1 cellular context compared by ENCODE assay signal in the genomic region with DNA sequence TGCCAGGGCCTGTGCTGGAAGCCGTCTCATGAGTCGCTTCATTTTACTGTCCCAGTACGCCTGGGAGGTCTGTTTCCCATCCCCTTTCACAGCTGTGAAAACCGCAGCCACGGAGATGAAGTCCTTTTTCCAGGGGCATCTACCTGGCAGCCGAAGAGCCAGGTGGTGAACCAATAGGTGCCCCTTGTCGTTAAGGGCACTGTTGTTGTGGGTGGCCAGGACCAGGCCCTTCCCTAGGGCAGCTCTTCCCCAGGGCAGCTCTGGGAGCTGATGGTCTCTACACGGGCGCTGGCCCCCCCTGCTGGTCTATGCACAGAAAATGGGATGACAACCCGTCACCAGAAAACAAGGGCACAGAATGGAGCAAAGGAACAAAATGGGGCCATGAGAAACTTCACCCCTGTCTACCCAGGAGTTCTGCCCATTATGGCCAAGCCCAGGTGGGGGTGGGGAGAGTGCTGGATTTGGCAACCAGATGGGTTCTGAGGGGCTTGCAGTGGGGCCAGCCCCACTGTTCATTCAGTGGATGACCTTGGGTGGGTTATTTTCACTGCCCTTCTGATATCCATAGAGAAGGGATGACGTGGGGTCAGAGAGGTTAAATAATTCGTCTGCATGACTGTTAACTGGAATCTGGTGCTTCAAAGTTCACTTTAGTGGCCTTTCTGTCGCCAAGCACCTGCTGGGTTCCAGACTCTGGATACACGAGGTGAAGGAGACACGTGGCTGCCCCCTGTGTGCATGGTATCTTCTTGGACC.
TF ChIP-seq lines count a peak whose summit lies in the region.

No MANE protein-coding gene starts in this region.

TF ChIP-seq in HepG2, 621 proteins besides CTCF, POLR2A, EP300 and RAD21 (continued from another document and continues in another):
- TF ChIP-seq, protein P1, sequence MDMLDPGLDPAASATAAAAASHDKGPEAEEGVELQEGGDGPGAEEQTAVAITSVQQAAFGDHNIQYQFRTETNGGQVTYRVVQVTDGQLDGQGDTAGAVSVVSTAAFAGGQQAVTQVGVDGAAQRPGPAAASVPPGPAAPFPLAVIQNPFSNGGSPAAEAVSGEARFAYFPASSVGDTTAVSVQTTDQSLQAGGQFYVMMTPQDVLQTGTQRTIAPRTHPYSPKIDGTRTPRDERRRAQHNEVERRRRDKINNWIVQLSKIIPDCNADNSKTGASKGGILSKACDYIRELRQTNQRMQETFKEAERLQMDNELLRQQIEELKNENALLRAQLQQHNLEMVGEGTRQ (IDR thresholded peaks at IDR 0.05; ENCODE audit: low read depth, low read length), result no peak
- TF ChIP-seq, protein P1 (CRISPR knock-in tag; IDR thresholded peaks at IDR 0.05; ENCODE audit: borderline replicate concordance), result no peak
- TF ChIP-seq, protein P2, sequence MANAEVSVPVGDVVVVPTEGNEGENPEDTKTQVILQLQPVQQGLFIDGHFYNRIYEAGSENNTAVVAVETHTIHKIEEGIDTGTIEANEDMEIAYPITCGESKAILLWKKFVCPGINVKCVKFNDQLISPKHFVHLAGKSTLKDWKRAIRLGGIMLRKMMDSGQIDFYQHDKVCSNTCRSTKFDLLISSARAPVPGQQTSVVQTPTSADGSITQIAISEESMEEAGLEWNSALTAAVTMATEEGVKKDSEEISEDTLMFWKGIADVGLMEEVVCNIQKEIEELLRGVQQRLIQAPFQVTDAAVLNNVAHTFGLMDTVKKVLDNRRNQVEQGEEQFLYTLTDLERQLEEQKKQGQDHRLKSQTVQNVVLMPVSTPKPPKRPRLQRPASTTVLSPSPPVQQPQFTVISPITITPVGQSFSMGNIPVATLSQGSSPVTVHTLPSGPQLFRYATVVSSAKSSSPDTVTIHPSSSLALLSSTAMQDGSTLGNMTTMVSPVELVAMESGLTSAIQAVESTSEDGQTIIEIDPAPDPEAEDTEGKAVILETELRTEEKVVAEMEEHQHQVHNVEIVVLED (CRISPR knock-in tag; IDR thresholded peaks at IDR 0.05; ENCODE audit: borderline replicate concordance), result no peak
- no peak for TF ChIP-seq ZNF296 (CRISPR knock-in tag; conservative IDR thresholded peaks at IDR 0.05)
- TF ChIP-seq MIXL1 (CRISPR knock-in tag; IDR thresholded peaks at IDR 0.05), result peak; percentile 64; the same call in 1 of the 2 replicates
- TF ChIP-seq, protein P3, sequence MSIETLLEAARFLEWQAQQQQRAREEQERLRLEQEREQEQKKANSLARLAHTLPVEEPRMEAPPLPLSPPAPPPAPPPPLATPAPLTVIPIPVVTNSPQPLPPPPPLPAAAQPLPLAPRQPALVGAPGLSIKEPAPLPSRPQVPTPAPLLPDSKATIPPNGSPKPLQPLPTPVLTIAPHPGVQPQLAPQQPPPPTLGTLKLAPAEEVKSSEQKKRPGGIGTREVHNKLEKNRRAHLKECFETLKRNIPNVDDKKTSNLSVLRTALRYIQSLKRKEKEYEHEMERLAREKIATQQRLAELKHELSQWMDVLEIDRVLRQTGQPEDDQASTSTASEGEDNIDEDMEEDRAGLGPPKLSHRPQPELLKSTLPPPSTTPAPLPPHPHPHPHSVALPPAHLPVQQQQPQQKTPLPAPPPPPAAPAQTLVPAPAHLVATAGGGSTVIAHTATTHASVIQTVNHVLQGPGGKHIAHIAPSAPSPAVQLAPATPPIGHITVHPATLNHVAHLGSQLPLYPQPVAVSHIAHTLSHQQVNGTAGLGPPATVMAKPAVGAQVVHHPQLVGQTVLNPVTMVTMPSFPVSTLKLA (IDR thresholded peaks at IDR 0.05), result no peak
- peak; percentile 68 for TF ChIP-seq GFI1 (CRISPR knock-in tag; IDR thresholded peaks at IDR 0.05; ENCODE audit: borderline replicate concordance)
- no peak for TF ChIP-seq TOE1 (CRISPR knock-in tag; IDR thresholded peaks at IDR 0.05)
- TF ChIP-seq HMG20A (CRISPR knock-in tag; IDR thresholded peaks at IDR 0.05; ENCODE audit: borderline replicate concordance), result no peak
- peak; percentile 27; the same call in 1 of the 2 replicates for TF ChIP-seq ZNF143 (CRISPR knock-in tag; IDR thresholded peaks at IDR 0.05)
- no peak; the same call in 1 of the 2 replicates for TF ChIP-seq ZNF619 (CRISPR knock-in tag; IDR thresholded peaks at IDR 0.05)
- TF ChIP-seq, protein P4, sequence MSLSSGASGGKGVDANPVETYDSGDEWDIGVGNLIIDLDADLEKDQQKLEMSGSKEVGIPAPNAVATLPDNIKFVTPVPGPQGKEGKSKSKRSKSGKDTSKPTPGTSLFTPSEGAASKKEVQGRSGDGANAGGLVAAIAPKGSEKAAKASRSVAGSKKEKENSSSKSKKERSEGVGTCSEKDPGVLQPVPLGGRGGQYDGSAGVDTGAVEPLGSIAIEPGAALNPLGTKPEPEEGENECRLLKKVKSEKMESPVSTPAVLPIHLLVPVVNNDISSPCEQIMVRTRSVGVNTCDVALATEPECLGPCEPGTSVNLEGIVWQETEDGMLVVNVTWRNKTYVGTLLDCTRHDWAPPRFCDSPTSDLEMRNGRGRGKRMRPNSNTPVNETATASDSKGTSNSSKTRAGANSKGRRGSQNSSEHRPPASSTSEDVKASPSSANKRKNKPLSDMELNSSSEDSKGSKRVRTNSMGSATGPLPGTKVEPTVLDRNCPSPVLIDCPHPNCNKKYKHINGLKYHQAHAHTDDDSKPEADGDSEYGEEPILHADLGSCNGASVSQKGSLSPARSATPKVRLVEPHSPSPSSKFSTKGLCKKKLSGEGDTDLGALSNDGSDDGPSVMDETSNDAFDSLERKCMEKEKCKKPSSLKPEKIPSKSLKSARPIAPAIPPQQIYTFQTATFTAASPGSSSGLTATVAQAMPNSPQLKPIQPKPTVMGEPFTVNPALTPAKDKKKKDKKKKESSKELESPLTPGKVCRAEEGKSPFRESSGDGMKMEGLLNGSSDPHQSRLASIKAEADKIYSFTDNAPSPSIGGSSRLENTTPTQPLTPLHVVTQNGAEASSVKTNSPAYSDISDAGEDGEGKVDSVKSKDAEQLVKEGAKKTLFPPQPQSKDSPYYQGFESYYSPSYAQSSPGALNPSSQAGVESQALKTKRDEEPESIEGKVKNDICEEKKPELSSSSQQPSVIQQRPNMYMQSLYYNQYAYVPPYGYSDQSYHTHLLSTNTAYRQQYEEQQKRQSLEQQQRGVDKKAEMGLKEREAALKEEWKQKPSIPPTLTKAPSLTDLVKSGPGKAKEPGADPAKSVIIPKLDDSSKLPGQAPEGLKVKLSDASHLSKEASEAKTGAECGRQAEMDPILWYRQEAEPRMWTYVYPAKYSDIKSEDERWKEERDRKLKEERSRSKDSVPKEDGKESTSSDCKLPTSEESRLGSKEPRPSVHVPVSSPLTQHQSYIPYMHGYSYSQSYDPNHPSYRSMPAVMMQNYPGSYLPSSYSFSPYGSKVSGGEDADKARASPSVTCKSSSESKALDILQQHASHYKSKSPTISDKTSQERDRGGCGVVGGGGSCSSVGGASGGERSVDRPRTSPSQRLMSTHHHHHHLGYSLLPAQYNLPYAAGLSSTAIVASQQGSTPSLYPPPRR (CRISPR knock-in tag; IDR thresholded peaks at IDR 0.05; ENCODE audit: borderline replicate concordance), result peak; percentile 67
- TF ChIP-seq YEATS2 (CRISPR knock-in tag; IDR thresholded peaks at IDR 0.05; ENCODE audit: borderline replicate concordance), result peak; percentile 69; the same call in 1 of the 2 replicates
- peak; percentile 56; the same call in 1 of the 2 replicates for TF ChIP-seq ZNF136 (CRISPR knock-in tag; IDR thresholded peaks at IDR 0.05; ENCODE audit: low read depth)
- no peak for TF ChIP-seq ZNF652 (CRISPR knock-in tag; IDR thresholded peaks at IDR 0.05; ENCODE audit: borderline replicate concordance, low read depth)
- TF ChIP-seq, protein P5, sequence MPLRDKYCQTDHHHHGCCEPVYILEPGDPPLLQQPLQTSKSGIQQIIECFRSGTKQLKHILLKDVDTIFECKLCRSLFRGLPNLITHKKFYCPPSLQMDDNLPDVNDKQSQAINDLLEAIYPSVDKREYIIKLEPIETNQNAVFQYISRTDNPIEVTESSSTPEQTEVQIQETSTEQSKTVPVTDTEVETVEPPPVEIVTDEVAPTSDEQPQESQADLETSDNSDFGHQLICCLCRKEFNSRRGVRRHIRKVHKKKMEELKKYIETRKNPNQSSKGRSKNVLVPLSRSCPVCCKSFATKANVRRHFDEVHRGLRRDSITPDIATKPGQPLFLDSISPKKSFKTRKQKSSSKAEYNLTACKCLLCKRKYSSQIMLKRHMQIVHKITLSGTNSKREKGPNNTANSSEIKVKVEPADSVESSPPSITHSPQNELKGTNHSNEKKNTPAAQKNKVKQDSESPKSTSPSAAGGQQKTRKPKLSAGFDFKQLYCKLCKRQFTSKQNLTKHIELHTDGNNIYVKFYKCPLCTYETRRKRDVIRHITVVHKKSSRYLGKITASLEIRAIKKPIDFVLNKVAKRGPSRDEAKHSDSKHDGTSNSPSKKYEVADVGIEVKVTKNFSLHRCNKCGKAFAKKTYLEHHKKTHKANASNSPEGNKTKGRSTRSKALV (CRISPR knock-in tag; IDR thresholded peaks at IDR 0.05), result peak; percentile 69; the same call in 1 of the 2 replicates
- no peak for TF ChIP-seq ZNF484 (CRISPR knock-in tag; IDR thresholded peaks at IDR 0.05; ENCODE audit: borderline replicate concordance, low read depth)
- no peak for TF ChIP-seq TBX3 (IDR thresholded peaks at IDR 0.05; ENCODE audit: borderline replicate concordance)
- no peak for TF ChIP-seq CCDC6 (CRISPR knock-in tag; IDR thresholded peaks at IDR 0.05)
- no peak for TF ChIP-seq SOX6 (IDR thresholded peaks at IDR 0.05)
- peak; percentile 56; the same call in 1 of the 2 replicates for TF ChIP-seq SOX6 (CRISPR knock-in tag; IDR thresholded peaks at IDR 0.05)
- TF ChIP-seq, protein P6, sequence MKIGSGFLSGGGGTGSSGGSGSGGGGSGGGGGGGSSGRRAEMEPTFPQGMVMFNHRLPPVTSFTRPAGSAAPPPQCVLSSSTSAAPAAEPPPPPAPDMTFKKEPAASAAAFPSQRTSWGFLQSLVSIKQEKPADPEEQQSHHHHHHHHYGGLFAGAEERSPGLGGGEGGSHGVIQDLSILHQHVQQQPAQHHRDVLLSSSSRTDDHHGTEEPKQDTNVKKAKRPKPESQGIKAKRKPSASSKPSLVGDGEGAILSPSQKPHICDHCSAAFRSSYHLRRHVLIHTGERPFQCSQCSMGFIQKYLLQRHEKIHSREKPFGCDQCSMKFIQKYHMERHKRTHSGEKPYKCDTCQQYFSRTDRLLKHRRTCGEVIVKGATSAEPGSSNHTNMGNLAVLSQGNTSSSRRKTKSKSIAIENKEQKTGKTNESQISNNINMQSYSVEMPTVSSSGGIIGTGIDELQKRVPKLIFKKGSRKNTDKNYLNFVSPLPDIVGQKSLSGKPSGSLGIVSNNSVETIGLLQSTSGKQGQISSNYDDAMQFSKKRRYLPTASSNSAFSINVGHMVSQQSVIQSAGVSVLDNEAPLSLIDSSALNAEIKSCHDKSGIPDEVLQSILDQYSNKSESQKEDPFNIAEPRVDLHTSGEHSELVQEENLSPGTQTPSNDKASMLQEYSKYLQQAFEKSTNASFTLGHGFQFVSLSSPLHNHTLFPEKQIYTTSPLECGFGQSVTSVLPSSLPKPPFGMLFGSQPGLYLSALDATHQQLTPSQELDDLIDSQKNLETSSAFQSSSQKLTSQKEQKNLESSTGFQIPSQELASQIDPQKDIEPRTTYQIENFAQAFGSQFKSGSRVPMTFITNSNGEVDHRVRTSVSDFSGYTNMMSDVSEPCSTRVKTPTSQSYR (CRISPR knock-in tag; IDR thresholded peaks at IDR 0.05; ENCODE audit: borderline replicate concordance), result no peak; the same call in 1 of the 2 replicates
- TF ChIP-seq ETV5 (CRISPR knock-in tag; IDR thresholded peaks at IDR 0.05; ENCODE audit: borderline replicate concordance), result peak; percentile 50
- no peak for TF ChIP-seq ZNF564 (CRISPR knock-in tag; IDR thresholded peaks at IDR 0.05)
- TF ChIP-seq ZNF10 (CRISPR knock-in tag; IDR thresholded peaks at IDR 0.05; ENCODE audit: borderline replicate concordance, low read depth), result no peak
- no peak for TF ChIP-seq ZNF451 (CRISPR knock-in tag; IDR thresholded peaks at IDR 0.05)
- peak; percentile 50; the same call in 1 of the 2 replicates for TF ChIP-seq MYC (CRISPR knock-in tag; IDR thresholded peaks at IDR 0.05; ENCODE audit: borderline replicate concordance)
- TF ChIP-seq, protein P7, sequence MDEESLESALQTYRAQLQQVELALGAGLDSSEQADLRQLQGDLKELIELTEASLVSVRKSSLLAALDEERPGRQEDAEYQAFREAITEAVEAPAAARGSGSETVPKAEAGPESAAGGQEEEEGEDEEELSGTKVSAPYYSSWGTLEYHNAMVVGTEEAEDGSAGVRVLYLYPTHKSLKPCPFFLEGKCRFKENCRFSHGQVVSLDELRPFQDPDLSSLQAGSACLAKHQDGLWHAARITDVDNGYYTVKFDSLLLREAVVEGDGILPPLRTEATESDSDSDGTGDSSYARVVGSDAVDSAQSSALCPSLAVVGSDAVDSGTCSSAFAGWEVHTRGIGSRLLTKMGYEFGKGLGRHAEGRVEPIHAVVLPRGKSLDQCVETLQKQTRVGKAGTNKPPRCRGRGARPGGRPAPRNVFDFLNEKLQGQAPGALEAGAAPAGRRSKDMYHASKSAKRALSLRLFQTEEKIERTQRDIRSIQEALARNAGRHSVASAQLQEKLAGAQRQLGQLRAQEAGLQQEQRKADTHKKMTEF (CRISPR knock-in tag; IDR thresholded peaks at IDR 0.05), result peak; percentile 73
- TF ChIP-seq HMGA1 (CRISPR knock-in tag; conservative IDR thresholded peaks at IDR 0.05), result no peak
- no peak for TF ChIP-seq ZNF546 (CRISPR knock-in tag; conservative IDR thresholded peaks at IDR 0.05)
- TF ChIP-seq ATF7-NPFF (CRISPR knock-in tag; IDR thresholded peaks at IDR 0.05; ENCODE audit: low read depth), result 0 out of 2 replicates have a peak, but pooled peaks have one; percentile 37
- TF ChIP-seq ZNF121 (CRISPR knock-in tag; IDR thresholded peaks at IDR 0.05), result peak; percentile 52; the same call in 1 of the 2 replicates
- no peak for TF ChIP-seq PHF20 (CRISPR knock-in tag; IDR thresholded peaks at IDR 0.05)
- no peak for TF ChIP-seq ZFP82 (CRISPR knock-in tag; IDR thresholded peaks at IDR 0.05; ENCODE audit: borderline replicate concordance)
- no peak for TF ChIP-seq ZNF337 (CRISPR knock-in tag; IDR thresholded peaks at IDR 0.05; ENCODE audit: borderline replicate concordance, low read depth)
- TF ChIP-seq, protein P8, sequence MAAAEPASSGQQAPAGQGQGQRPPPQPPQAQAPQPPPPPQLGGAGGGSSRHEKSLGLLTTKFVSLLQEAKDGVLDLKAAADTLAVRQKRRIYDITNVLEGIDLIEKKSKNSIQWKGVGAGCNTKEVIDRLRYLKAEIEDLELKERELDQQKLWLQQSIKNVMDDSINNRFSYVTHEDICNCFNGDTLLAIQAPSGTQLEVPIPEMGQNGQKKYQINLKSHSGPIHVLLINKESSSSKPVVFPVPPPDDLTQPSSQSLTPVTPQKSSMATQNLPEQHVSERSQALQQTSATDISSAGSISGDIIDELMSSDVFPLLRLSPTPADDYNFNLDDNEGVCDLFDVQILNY (CRISPR knock-in tag; conservative IDR thresholded peaks at IDR 0.05), result no peak
- no peak for TF ChIP-seq NR1H2 (CRISPR knock-in tag; IDR thresholded peaks at IDR 0.05; ENCODE audit: borderline replicate concordance, low read depth)
